Comparison of ENCODE assay signal across 1 cellular context in the genomic region with DNA sequence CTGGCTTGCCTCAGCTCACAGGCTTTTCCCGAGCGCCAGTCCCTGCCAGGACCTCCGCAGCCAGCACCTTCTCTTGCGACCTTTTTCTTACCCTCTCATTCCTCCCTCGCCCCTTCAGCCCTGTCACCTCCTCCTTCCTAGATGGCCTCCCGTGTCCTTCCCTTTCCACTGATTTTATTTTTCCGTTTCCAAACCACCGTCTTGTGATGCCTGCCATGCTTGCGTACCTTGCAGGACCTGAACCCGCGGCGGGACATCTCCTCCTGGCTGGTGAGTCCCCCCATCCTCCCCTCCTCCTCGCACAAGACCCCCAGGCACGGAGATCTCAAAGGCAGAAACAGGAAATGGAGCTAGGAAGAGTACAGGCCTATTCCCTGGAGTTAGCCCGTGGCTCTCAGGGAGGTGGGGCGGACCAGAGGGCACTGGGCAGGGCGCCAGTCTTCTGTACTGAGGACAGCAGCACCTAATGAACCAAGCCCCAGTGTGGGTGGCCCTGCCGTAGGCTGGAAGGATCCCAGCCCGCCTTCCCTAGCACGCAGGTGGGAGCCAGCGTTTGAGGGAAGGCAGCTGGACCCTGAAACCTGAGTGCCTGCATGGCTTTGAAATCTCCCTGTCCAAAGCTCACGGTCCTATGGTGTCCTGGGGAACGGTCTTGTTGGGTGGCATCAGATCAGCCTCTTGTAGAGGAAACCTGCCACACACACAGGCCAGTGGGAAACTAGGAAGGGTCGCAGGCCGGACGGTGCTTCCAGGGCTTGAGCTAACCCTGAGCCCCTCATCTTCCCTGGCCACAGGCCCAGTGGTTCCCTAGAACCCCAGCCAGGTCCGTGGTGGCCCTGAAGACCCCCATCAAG.
TF ChIP-seq lines count a peak whose summit lies in the region.

No MANE protein-coding gene starts in this region.

TF ChIP-seq in SK-N-SH, 30 proteins besides CTCF, POLR2A, EP300 and RAD21:
- TF ChIP-seq RXRA (IDR thresholded peaks at IDR 0.05; ENCODE audit: borderline replicate concordance, low read depth), result no peak
- no peak for TF ChIP-seq CHD2 (IDR thresholded peaks at IDR 0.05; ENCODE audit: low read length, partially characterized antibody)
- no peak for TF ChIP-seq SIN3A (IDR thresholded peaks at IDR 0.05; ENCODE audit: borderline replicate concordance, low read depth, low read length)
- no peak for TF ChIP-seq SMC3 (IDR thresholded peaks at IDR 0.05; ENCODE audit: low read depth, low read length)
- no peak for TF ChIP-seq FOSL2 (IDR thresholded peaks at IDR 0.05; ENCODE audit: borderline replicate concordance, low read depth)
- TF ChIP-seq, protein P1, sequence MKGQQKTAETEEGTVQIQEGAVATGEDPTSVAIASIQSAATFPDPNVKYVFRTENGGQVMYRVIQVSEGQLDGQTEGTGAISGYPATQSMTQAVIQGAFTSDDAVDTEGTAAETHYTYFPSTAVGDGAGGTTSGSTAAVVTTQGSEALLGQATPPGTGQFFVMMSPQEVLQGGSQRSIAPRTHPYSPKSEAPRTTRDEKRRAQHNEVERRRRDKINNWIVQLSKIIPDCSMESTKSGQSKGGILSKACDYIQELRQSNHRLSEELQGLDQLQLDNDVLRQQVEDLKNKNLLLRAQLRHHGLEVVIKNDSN (IDR thresholded peaks at IDR 0.05; ENCODE audit: borderline replicate concordance, low read depth), result no peak
- TF ChIP-seq, protein P2, sequence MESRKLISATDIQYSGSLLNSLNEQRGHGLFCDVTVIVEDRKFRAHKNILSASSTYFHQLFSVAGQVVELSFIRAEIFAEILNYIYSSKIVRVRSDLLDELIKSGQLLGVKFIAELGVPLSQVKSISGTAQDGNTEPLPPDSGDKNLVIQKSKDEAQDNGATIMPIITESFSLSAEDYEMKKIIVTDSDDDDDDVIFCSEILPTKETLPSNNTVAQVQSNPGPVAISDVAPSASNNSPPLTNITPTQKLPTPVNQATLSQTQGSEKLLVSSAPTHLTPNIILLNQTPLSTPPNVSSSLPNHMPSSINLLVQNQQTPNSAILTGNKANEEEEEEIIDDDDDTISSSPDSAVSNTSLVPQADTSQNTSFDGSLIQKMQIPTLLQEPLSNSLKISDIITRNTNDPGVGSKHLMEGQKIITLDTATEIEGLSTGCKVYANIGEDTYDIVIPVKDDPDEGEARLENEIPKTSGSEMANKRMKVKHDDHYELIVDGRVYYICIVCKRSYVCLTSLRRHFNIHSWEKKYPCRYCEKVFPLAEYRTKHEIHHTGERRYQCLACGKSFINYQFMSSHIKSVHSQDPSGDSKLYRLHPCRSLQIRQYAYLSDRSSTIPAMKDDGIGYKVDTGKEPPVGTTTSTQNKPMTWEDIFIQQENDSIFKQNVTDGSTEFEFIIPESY (IDR thresholded peaks at IDR 0.05; ENCODE audit: borderline replicate concordance, low read depth), result no peak
- no peak for TF ChIP-seq EZH2phosphoT487 (IDR thresholded peaks at IDR 0.05; ENCODE audit: borderline replicate concordance, low read depth)
- TF ChIP-seq TEAD4 (IDR thresholded peaks at IDR 0.05; ENCODE audit: borderline replicate concordance, insufficient read depth), result no peak
- no peak; the same call in 1 of the 2 replicates for TF ChIP-seq GABPA (IDR thresholded peaks at IDR 0.05; ENCODE audit: low read depth)
- TF ChIP-seq RFX5 (IDR thresholded peaks at IDR 0.05; ENCODE audit: low read length), result no peak
- TF ChIP-seq POLR2AphosphoS5 (IDR thresholded peaks at IDR 0.05; ENCODE audit: low read depth, low read length), result peak; percentile 30; the same call in 1 of the 2 replicates
- TF ChIP-seq TAF1 (IDR thresholded peaks at IDR 0.05; ENCODE audit: borderline replicate concordance, low read depth, low read length), result no peak
- TF ChIP-seq NRF1 (IDR thresholded peaks at IDR 0.05; ENCODE audit: low read depth, low read length), result no peak
- TF ChIP-seq JUND (IDR thresholded peaks at IDR 0.05), result no peak
- TF ChIP-seq, protein P3, sequence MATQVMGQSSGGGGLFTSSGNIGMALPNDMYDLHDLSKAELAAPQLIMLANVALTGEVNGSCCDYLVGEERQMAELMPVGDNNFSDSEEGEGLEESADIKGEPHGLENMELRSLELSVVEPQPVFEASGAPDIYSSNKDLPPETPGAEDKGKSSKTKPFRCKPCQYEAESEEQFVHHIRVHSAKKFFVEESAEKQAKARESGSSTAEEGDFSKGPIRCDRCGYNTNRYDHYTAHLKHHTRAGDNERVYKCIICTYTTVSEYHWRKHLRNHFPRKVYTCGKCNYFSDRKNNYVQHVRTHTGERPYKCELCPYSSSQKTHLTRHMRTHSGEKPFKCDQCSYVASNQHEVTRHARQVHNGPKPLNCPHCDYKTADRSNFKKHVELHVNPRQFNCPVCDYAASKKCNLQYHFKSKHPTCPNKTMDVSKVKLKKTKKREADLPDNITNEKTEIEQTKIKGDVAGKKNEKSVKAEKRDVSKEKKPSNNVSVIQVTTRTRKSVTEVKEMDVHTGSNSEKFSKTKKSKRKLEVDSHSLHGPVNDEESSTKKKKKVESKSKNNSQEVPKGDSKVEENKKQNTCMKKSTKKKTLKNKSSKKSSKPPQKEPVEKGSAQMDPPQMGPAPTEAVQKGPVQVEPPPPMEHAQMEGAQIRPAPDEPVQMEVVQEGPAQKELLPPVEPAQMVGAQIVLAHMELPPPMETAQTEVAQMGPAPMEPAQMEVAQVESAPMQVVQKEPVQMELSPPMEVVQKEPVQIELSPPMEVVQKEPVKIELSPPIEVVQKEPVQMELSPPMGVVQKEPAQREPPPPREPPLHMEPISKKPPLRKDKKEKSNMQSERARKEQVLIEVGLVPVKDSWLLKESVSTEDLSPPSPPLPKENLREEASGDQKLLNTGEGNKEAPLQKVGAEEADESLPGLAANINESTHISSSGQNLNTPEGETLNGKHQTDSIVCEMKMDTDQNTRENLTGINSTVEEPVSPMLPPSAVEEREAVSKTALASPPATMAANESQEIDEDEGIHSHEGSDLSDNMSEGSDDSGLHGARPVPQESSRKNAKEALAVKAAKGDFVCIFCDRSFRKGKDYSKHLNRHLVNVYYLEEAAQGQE (IDR thresholded peaks at IDR 0.05; ENCODE audit: low read depth, low read length), result no peak
- TF ChIP-seq, protein P4, sequence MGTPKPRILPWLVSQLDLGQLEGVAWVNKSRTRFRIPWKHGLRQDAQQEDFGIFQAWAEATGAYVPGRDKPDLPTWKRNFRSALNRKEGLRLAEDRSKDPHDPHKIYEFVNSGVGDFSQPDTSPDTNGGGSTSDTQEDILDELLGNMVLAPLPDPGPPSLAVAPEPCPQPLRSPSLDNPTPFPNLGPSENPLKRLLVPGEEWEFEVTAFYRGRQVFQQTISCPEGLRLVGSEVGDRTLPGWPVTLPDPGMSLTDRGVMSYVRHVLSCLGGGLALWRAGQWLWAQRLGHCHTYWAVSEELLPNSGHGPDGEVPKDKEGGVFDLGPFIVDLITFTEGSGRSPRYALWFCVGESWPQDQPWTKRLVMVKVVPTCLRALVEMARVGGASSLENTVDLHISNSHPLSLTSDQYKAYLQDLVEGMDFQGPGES (IDR thresholded peaks at IDR 0.05; ENCODE audit: low read depth, low read length), result no peak
- TF ChIP-seq, protein P5, sequence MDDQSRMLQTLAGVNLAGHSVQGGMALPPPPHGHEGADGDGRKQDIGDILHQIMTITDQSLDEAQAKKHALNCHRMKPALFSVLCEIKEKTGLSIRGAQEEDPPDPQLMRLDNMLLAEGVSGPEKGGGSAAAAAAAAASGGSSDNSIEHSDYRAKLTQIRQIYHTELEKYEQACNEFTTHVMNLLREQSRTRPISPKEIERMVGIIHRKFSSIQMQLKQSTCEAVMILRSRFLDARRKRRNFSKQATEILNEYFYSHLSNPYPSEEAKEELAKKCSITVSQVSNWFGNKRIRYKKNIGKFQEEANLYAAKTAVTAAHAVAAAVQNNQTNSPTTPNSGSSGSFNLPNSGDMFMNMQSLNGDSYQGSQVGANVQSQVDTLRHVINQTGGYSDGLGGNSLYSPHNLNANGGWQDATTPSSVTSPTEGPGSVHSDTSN (IDR thresholded peaks at IDR 0.05), result no peak
- TF ChIP-seq, protein P6, sequence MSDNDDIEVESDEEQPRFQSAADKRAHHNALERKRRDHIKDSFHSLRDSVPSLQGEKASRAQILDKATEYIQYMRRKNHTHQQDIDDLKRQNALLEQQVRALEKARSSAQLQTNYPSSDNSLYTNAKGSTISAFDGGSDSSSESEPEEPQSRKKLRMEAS (IDR thresholded peaks at IDR 0.05; ENCODE audit: low read depth), result peak; percentile 36; the same call in 1 of the 2 replicates
- no peak for TF ChIP-seq MEF2A (IDR thresholded peaks at IDR 0.05; ENCODE audit: borderline replicate concordance, low read depth)
- peak; percentile 72 for TF ChIP-seq MXI1 (IDR thresholded peaks at IDR 0.05; ENCODE audit: low read depth, low read length)
- TF ChIP-seq NFIC (IDR thresholded peaks at IDR 0.05; ENCODE audit: borderline replicate concordance), result peak; percentile 42; the same call in 1 of the 2 replicates
- no peak for TF ChIP-seq FOXM1 (IDR thresholded peaks at IDR 0.05; ENCODE audit: low read depth)
- TF ChIP-seq YY1 (IDR thresholded peaks at IDR 0.05; ENCODE audit: low read depth), result no peak
- no peak for TF ChIP-seq GATA2 (CRISPR knock-in tag; IDR thresholded peaks at IDR 0.05)
- peak; percentile 63; the same call in 1 of the 2 replicates for TF ChIP-seq FOXJ3 (CRISPR knock-in tag; IDR thresholded peaks at IDR 0.05)
- TF ChIP-seq TCF12 (IDR thresholded peaks at IDR 0.05), result no peak
- TF ChIP-seq, protein P7, sequence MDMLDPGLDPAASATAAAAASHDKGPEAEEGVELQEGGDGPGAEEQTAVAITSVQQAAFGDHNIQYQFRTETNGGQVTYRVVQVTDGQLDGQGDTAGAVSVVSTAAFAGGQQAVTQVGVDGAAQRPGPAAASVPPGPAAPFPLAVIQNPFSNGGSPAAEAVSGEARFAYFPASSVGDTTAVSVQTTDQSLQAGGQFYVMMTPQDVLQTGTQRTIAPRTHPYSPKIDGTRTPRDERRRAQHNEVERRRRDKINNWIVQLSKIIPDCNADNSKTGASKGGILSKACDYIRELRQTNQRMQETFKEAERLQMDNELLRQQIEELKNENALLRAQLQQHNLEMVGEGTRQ (IDR thresholded peaks at IDR 0.05; ENCODE audit: borderline replicate concordance, low read depth, low read length), result no peak
- no peak for TF ChIP-seq RCOR1 (IDR thresholded peaks at IDR 0.05; ENCODE audit: low read length)
- TF ChIP-seq ELF1 (IDR thresholded peaks at IDR 0.05), result no peak
